In genomic region chr11:17598700-17599459, GRCh38 we compare ENCODE assay signal across 8 cellular contexts. TPM values are rescaled to one million over a fixed set of nuclear protein-coding genes. Genes with fewer than 3 reads are reported as not detected.
DNase-seq lines count a peak whose midpoint lies in the region; ATAC-seq and TF ChIP-seq lines count a peak whose summit lies in the region.

No MANE protein-coding gene starts in this region.

- TF ChIP-seq CTCF in AG09319 (IDR thresholded peaks at IDR 0.05; ENCODE audit: low read depth, low read length) = peak; percentile 99

- peak; percentile 85 for ATAC-seq in GM18858 (IDR thresholded peaks at IDR 0.05; ENCODE audit: unreplicated experiment)
- ATAC-seq in HG03095 (IDR thresholded peaks at IDR 0.05; ENCODE audit: unreplicated experiment) = peak; percentile 82

- DNase-seq in AG09319 (ENCODE audit: extremely low read depth, low read depth) (peak; percentile 16), NCI-H2227 treated with DMSO at 0.1 percent for 48 hours (lab: John Stamatoyannopoulos, UW) (peak; percentile 65), ecto neural progenitor cell (ENCODE audit: low spot score) (peak; percentile 86), lung microvascular endothelial cell (ENCODE audit: low read depth in 2 of 2) (peak; percentile 70 to 82)
- DNase-seq in activated CD4-positive, alpha-beta T cell treated with anti-CD3 and anti-CD28 coated beads, Interleukin-2, amount 50 U/mL, for 24 hours (ENCODE audit: low read depth in 1 of 2, low spot score in 1 of 2) = peak; percentile 46 to 58
- DNase-seq in stimulated activated CD8-positive, alpha-beta memory T cell treated with anti-CD3 and anti-CD28 coated beads, Interleukin-12 subunit alpha, Interleukin-12 subunit beta, amount 100 ng/mL, for 24 hours (ENCODE audit: extremely low read depth) = peak; percentile 32

RNA-seq across cellular contexts. Expression of gene OTOG, which starts 51.8 kb away (rescaled TPM):
- not detected in 2 replicates for total RNA-seq in lung microvascular endothelial cell

RNA-seq across cellular contexts. Expression of gene USH1C, which starts 54.7 kb away (rescaled TPM):
- total RNA-seq in lung microvascular endothelial cell = not detected in 2 replicates

Comparison
In these comparisons a context has a peak if more than half of its experiments do, and no peak if none do; other contexts are left out.
1. Peak in every context shown above with its lines: DNase-seq and ATAC-seq.
2. DNase-seq: peak in every context shown above with its lines; median percentile 86 in ecto neural progenitor cell; 76 in lung microvascular endothelial cell; 65 in NCI-H2227 treated with DMSO at 0.1 percent for 48 hours; 52 in activated CD4-positive, alpha-beta T cell treated with anti-CD3 and anti-CD28 coated beads, Interleukin-2, amount 50 U/mL, for 24 hours; 32 in stimulated activated CD8-positive, alpha-beta memory T cell treated with anti-CD3 and anti-CD28 coated beads, Interleukin-12 subunit alpha, Interleukin-12 subunit beta, amount 100 ng/mL, for 24 hours; 16 in AG09319.